In genomic region chr1:156849151-156849496, GRCh38 we compare ENCODE assay signal across 15 cellular contexts. TPM values are rescaled to one million over a fixed set of nuclear protein-coding genes. Genes with fewer than 3 reads are reported as not detected.
A peak's percentile ranks its signal among the peaks of the same experiment; 100 is the strongest.
DNase-seq lines count a peak whose midpoint lies in the region; ATAC-seq and TF ChIP-seq lines count a peak whose summit lies in the region.
"Had no signal": no experiment of that assay in that cellular context is flagged by ENCODE, and none has a peak within 500 bp of the region (broad histone marks: within the 10 kb centered on the region; RNA-seq: fewer than 3 reads in every experiment).

No MANE protein-coding gene starts in this region.

- peak overlapping the region; percentile 43 for H3K27ac Mint-ChIP-seq in stimulated activated naive CD8-positive, alpha-beta T cell treated with anti-CD3 and anti-CD28 coated beads, Interleukin-15, Interleukin-2, amounts not matched to agents 100 ng/mL and 50 ng/mL, for 24 hours
- H3K27ac Mint-ChIP-seq in stimulated activated naive CD8-positive, alpha-beta T cell treated with anti-CD3 and anti-CD28 coated beads, Interleukin-15, amount 100 ng/mL, for 72 hours, result no peak overlapping the region
- peak overlapping the region; percentile 86 for H3K27ac Mint-ChIP-seq in activated CD8-positive, alpha-beta T cell treated with anti-CD3 and anti-CD28 coated beads, Interleukin-2, amount 10 ng/mL, durations not matched to agents 7 days and 5 days
- H3K27ac Mint-ChIP-seq in activated T-helper 2 cell treated with anti-CD3 and anti-CD28 coated beads, Interferon-gamma antibody, Interleukin-2, Interleukin-4, amounts not matched to agents 10 μg/mL and 5 μg/mL and 100 μg/mL, durations not matched to agents 14 hours and 24 hours and 36 hours, result no peak overlapping the region

- H3K9me3 ChIP-seq in iPS-18a (ENCODE audit: control insufficient read depth, low read depth, low read length) (no peaks in the 10 kb centered on the region), tibial artery (no peaks in the 10 kb centered on the region)
- H3K9me3 ChIP-seq: left lung, MG63 had no signal

- H3K4me1 ChIP-seq in iPS-18a (ENCODE audit: control insufficient read depth, low read depth, low read length), result peaks cover 9% of the 10 kb centered on the region
- peaks cover 0 to 24% (median 9%) of the 10 kb centered on the region in 4 donors for H3K4me1 ChIP-seq in tibial artery

- H3K4me3 Mint-ChIP-seq in stimulated activated naive CD8-positive, alpha-beta T cell treated with anti-CD3 and anti-CD28 coated beads, Interleukin-15, Interleukin-2, amounts not matched to agents 100 ng/mL and 50 ng/mL, for 24 hours, result no peak overlapping the region
- H3K4me3 Mint-ChIP-seq in stimulated activated naive CD8-positive, alpha-beta T cell treated with anti-CD3 and anti-CD28 coated beads, Interleukin-15, amount 100 ng/mL, for 72 hours, result peak overlapping the region in 1 of 2 donors; percentile 72
- peak overlapping the region; percentile 56 for H3K4me3 Mint-ChIP-seq in activated CD8-positive, alpha-beta T cell treated with anti-CD3 and anti-CD28 coated beads, Interleukin-2, amount 10 ng/mL, durations not matched to agents 7 days and 5 days
- no peak overlapping the region for H3K4me3 Mint-ChIP-seq in activated T-helper 2 cell treated with anti-CD3 and anti-CD28 coated beads, Interferon-gamma antibody, Interleukin-2, Interleukin-4, amounts not matched to agents 10 μg/mL and 5 μg/mL and 100 μg/mL, durations not matched to agents 14 hours and 24 hours and 36 hours (ENCODE audit: low read depth)
- H3K4me3 Mint-ChIP-seq: activated T-cell treated with anti-CD3 and anti-CD28 coated beads, Interleukin-2, amount 50 U/mL, for 4 hours had no signal

- intact Hi-C loops in tibial artery (cut with DNase I; ENCODE audit: low total_unique reads), result no loop called here
- intact Hi-C loops in activated T-helper 2 cell treated with anti-CD3 and anti-CD28 coated beads, Interferon-gamma antibody, Interleukin-2, Interleukin-4, amounts not matched to agents 10 μg/mL and 5 μg/mL and 100 μg/mL, durations not matched to agents 14 hours and 24 hours and 36 hours (cut with micrococcal nuclease), result loop anchor here (2.0 kb wide), 1 partner anchor 14 kb away; no protein-coding TSS in a partner anchor

- H3K27ac ChIP-seq in iPS-18a (ENCODE audit: low read length) (no peak overlapping the region), tibial artery (no peak overlapping the region)
- H3K27ac ChIP-seq: left lung had no signal

- POLR2A ChIA-PET in activated CD8-positive, alpha-beta T cell treated with anti-CD3 and anti-CD28 coated beads, Interleukin-2, amount 10 ng/mL, durations not matched to agents 7 days and 5 days (lab: Charles Lee), result interaction anchor here (0.9 to 2.0 kb wide), 4 partner anchors 9 to 38 kb away, joined by 4 to 10 read pairs (median 6); no protein-coding TSS in a partner anchor

- H3K27me3 Mint-ChIP-seq in stimulated activated naive CD8-positive, alpha-beta T cell treated with anti-CD3 and anti-CD28 coated beads, Interleukin-15, Interleukin-2, amounts not matched to agents 100 ng/mL and 50 ng/mL, for 24 hours, result peaks cover 45% of the 10 kb centered on the region
- H3K27me3 Mint-ChIP-seq in stimulated activated naive CD8-positive, alpha-beta T cell treated with anti-CD3 and anti-CD28 coated beads, Interleukin-15, amount 100 ng/mL, for 72 hours, result peaks cover 44% of the 10 kb centered on the region
- peaks cover 30% of the 10 kb centered on the region for H3K27me3 Mint-ChIP-seq in activated CD8-positive, alpha-beta T cell treated with anti-CD3 and anti-CD28 coated beads, Interleukin-2, amount 10 ng/mL, durations not matched to agents 7 days and 5 days (ENCODE audit: low read depth)
- H3K27me3 Mint-ChIP-seq in activated T-helper 2 cell treated with anti-CD3 and anti-CD28 coated beads, Interferon-gamma antibody, Interleukin-2, Interleukin-4, amounts not matched to agents 10 μg/mL and 5 μg/mL and 100 μg/mL, durations not matched to agents 14 hours and 24 hours and 36 hours (ENCODE audit: low read depth), result peaks cover 42% of the 10 kb centered on the region

- no peak for ATAC-seq in stimulated activated naive CD8-positive, alpha-beta T cell treated with anti-CD3 and anti-CD28 coated beads, Interleukin-15, amount 100 ng/mL, for 72 hours
- ATAC-seq in activated CD8-positive, alpha-beta T cell treated with anti-CD3 and anti-CD28 coated beads, Interleukin-2, amount 10 ng/mL, durations not matched to agents 7 days and 5 days, result no peak
- ATAC-seq: HepG2 had no signal

- H3K9me3 Mint-ChIP-seq in stimulated activated naive CD8-positive, alpha-beta T cell treated with anti-CD3 and anti-CD28 coated beads, Interleukin-15, Interleukin-2, amounts not matched to agents 100 ng/mL and 50 ng/mL, for 24 hours, result no peaks in the 10 kb centered on the region
- H3K9me3 Mint-ChIP-seq in stimulated activated naive CD8-positive, alpha-beta T cell treated with anti-CD3 and anti-CD28 coated beads, Interleukin-15, amount 100 ng/mL, for 72 hours, result no peaks in the 10 kb centered on the region
- H3K9me3 Mint-ChIP-seq in activated CD8-positive, alpha-beta T cell treated with anti-CD3 and anti-CD28 coated beads, Interleukin-2, amount 10 ng/mL, durations not matched to agents 7 days and 5 days (ENCODE audit: insufficient read depth), result no peaks in the 10 kb centered on the region
- no peaks in the 10 kb centered on the region for H3K9me3 Mint-ChIP-seq in activated T-helper 2 cell treated with anti-CD3 and anti-CD28 coated beads, Interferon-gamma antibody, Interleukin-2, Interleukin-4, amounts not matched to agents 10 μg/mL and 5 μg/mL and 100 μg/mL, durations not matched to agents 14 hours and 24 hours and 36 hours
- H3K9me3 Mint-ChIP-seq: activated T-cell treated with anti-CD3 and anti-CD28 coated beads, Interleukin-2, amount 50 U/mL, for 4 hours had no signal

- no peak for DNase-seq in stimulated activated naive CD8-positive, alpha-beta T cell treated with anti-CD3 and anti-CD28 coated beads, Interleukin-15, amount 100 ng/mL, for 72 hours
- no peak for DNase-seq in activated CD8-positive, alpha-beta T cell treated with anti-CD3 and anti-CD28 coated beads, Interleukin-2, amount 10 ng/mL, durations not matched to agents 7 days and 5 days
- DNase-seq in tibial artery, result no peak
- DNase-seq in activated CD4-positive, CD25-positive, alpha-beta regulatory T cell treated with anti-CD3 and anti-CD28 coated beads, Interleukin-2, amount 50 U/mL, for 72 hours, result no peak
- DNase-seq in activated T-helper 2 cell treated with anti-CD3 and anti-CD28 coated beads, Interferon-gamma antibody, Interleukin-2, Interleukin-4, amounts not matched to agents 10 μg/mL and 5 μg/mL and 100 μg/mL, durations not matched to agents 14 hours and 24 hours and 36 hours (ENCODE audit: low spot score), result no peak
- DNase-seq in activated naive CD4-positive, alpha-beta T cell (lab: John Stamatoyannopoulos, UW), result no peak
- DNase-seq: left lung, MG63, NCI-H187, Right ventricle myocardium superior had no signal

- H3K4me3 ChIP-seq in iPS-18a (ENCODE audit: low read length) (peak overlapping the region; percentile 50), tibial artery (no peak overlapping the region)
- H3K4me3 ChIP-seq: left lung, MG63 had no signal

- peaks cover 82% of the 10 kb centered on the region for H3K27me3 ChIP-seq in iPS-18a (ENCODE audit: control insufficient read depth, insufficient read depth, low read length)
- H3K27me3 ChIP-seq in tibial artery, result peaks cover 0 to 81% of the 10 kb centered on the region in 2 donors
- H3K27me3 ChIP-seq: MG63 had no signal

- peaks cover 28% of the 10 kb centered on the region for H3K4me1 Mint-ChIP-seq in stimulated activated naive CD8-positive, alpha-beta T cell treated with anti-CD3 and anti-CD28 coated beads, Interleukin-15, Interleukin-2, amounts not matched to agents 100 ng/mL and 50 ng/mL, for 24 hours (ENCODE audit: low read depth)
- peaks cover 52% of the 10 kb centered on the region for H3K4me1 Mint-ChIP-seq in stimulated activated naive CD8-positive, alpha-beta T cell treated with anti-CD3 and anti-CD28 coated beads, Interleukin-15, amount 100 ng/mL, for 72 hours
- peaks cover 47% of the 10 kb centered on the region for H3K4me1 Mint-ChIP-seq in activated CD8-positive, alpha-beta T cell treated with anti-CD3 and anti-CD28 coated beads, Interleukin-2, amount 10 ng/mL, durations not matched to agents 7 days and 5 days (ENCODE audit: low read depth)
- H3K4me1 Mint-ChIP-seq in activated T-helper 2 cell treated with anti-CD3 and anti-CD28 coated beads, Interferon-gamma antibody, Interleukin-2, Interleukin-4, amounts not matched to agents 10 μg/mL and 5 μg/mL and 100 μg/mL, durations not matched to agents 14 hours and 24 hours and 36 hours (ENCODE audit: low read depth), result peaks cover 20% of the 10 kb centered on the region

- TF ChIP-seq CTCF in tibial artery (IDR thresholded peaks at IDR 0.05), result no peak

- no peak overlapping the region for H3K9ac ChIP-seq in iPS-18a (ENCODE audit: low read length)

- no peaks in the 10 kb centered on the region for H3K36me3 Mint-ChIP-seq in stimulated activated naive CD8-positive, alpha-beta T cell treated with anti-CD3 and anti-CD28 coated beads, Interleukin-15, Interleukin-2, amounts not matched to agents 100 ng/mL and 50 ng/mL, for 24 hours (ENCODE audit: low read depth)
- no peaks in the 10 kb centered on the region for H3K36me3 Mint-ChIP-seq in activated CD8-positive, alpha-beta T cell treated with anti-CD3 and anti-CD28 coated beads, Interleukin-2, amount 10 ng/mL, durations not matched to agents 7 days and 5 days (ENCODE audit: low read depth)
- no peaks in the 10 kb centered on the region for H3K36me3 Mint-ChIP-seq in activated T-helper 2 cell treated with anti-CD3 and anti-CD28 coated beads, Interferon-gamma antibody, Interleukin-2, Interleukin-4, amounts not matched to agents 10 μg/mL and 5 μg/mL and 100 μg/mL, durations not matched to agents 14 hours and 24 hours and 36 hours (ENCODE audit: low read depth)

- H3K36me3 ChIP-seq in iPS-18a (ENCODE audit: control insufficient read depth, low read depth, low read length) (no peaks in the 10 kb centered on the region), tibial artery (no peaks in the 10 kb centered on the region)
- H3K36me3 ChIP-seq: left lung, MG63 had no signal

- CTCF ChIA-PET in activated CD8-positive, alpha-beta T cell treated with anti-CD3 and anti-CD28 coated beads, Interleukin-2, amount 10 ng/mL, durations not matched to agents 7 days and 5 days (lab: Charles Lee), result interaction anchor here (0.8 to 7.4 kb wide), 10 partner anchors 11 to 160 kb away, joined by 3 to 125 read pairs (median 6); partner anchors contain the start of genes INSRR and NTRK1

RNA-seq across cellular contexts. Expression of gene INSRR, which starts 9.8 kb away (rescaled TPM):
- under 1 TPM; 0.21 TPM for total RNA-seq in activated CD8-positive, alpha-beta T cell treated with anti-CD3 and anti-CD28 coated beads, Interleukin-2, amount 10 ng/mL, durations not matched to agents 7 days and 5 days
- 1.1 and 1.4 TPM in 2 replicates for total RNA-seq in activated T-helper 2 cell treated with anti-CD3 and anti-CD28 coated beads, Interferon-gamma antibody, Interleukin-2, Interleukin-4, amounts not matched to agents 10 μg/mL and 5 μg/mL and 100 μg/mL, durations not matched to agents 14 hours and 24 hours and 36 hours
- total RNA-seq: HepG2, left lung, subcutaneous adipose tissue had no signal

RNA-seq across cellular contexts. Expression of gene NTRK1, which starts 11.5 kb away (rescaled TPM):
- 1 to 10 TPM; 9.9 TPM for total RNA-seq in activated CD8-positive, alpha-beta T cell treated with anti-CD3 and anti-CD28 coated beads, Interleukin-2, amount 10 ng/mL, durations not matched to agents 7 days and 5 days
- 252 and 253 TPM in 2 replicates for total RNA-seq in activated T-helper 2 cell treated with anti-CD3 and anti-CD28 coated beads, Interferon-gamma antibody, Interleukin-2, Interleukin-4, amounts not matched to agents 10 μg/mL and 5 μg/mL and 100 μg/mL, durations not matched to agents 14 hours and 24 hours and 36 hours
- total RNA-seq: HepG2 had no signal

RNA-seq across cellular contexts. Expression of gene SH2D2A, which starts 32.5 kb away (rescaled TPM):
- 10 to 100 TPM; 84.0 to 86.7 TPM for total RNA-seq in activated CD8-positive, alpha-beta T cell treated with anti-CD3 and anti-CD28 coated beads, Interleukin-2, amount 10 ng/mL, durations not matched to agents 7 days and 5 days
- total RNA-seq in activated T-helper 2 cell treated with anti-CD3 and anti-CD28 coated beads, Interferon-gamma antibody, Interleukin-2, Interleukin-4, amounts not matched to agents 10 μg/mL and 5 μg/mL and 100 μg/mL, durations not matched to agents 14 hours and 24 hours and 36 hours, result 453 and 474 TPM in 2 replicates

RNA-seq across cellular contexts. Expression of gene PEAR1, which starts 44.4 kb away (rescaled TPM):
- under 1 TPM; 0.21 to 0.40 TPM for total RNA-seq in activated CD8-positive, alpha-beta T cell treated with anti-CD3 and anti-CD28 coated beads, Interleukin-2, amount 10 ng/mL, durations not matched to agents 7 days and 5 days
- 0.55 and 0.80 TPM in 2 replicates for total RNA-seq in activated T-helper 2 cell treated with anti-CD3 and anti-CD28 coated beads, Interferon-gamma antibody, Interleukin-2, Interleukin-4, amounts not matched to agents 10 μg/mL and 5 μg/mL and 100 μg/mL, durations not matched to agents 14 hours and 24 hours and 36 hours

Comparison
In these comparisons a context has a peak if more than half of its experiments do, and no peak if none do; other contexts are left out.
1. H3K27ac Mint-ChIP-seq: peak in stimulated activated naive CD8-positive, alpha-beta T cell treated with anti-CD3 and anti-CD28 coated beads, Interleukin-15, Interleukin-2, amounts not matched to agents 100 ng/mL and 50 ng/mL, for 24 hours (single experiment) and activated CD8-positive, alpha-beta T cell treated with anti-CD3 and anti-CD28 coated beads, Interleukin-2, amount 10 ng/mL, durations not matched to agents 7 days and 5 days (single experiment); none in stimulated activated naive CD8-positive, alpha-beta T cell treated with anti-CD3 and anti-CD28 coated beads, Interleukin-15, amount 100 ng/mL, for 72 hours (0 of 2) and activated T-helper 2 cell treated with anti-CD3 and anti-CD28 coated beads, Interferon-gamma antibody, Interleukin-2, Interleukin-4, amounts not matched to agents 10 μg/mL and 5 μg/mL and 100 μg/mL, durations not matched to agents 14 hours and 24 hours and 36 hours (single experiment).
2. RNA of gene NTRK1, which starts 11.5 kb away (total RNA-seq): 252 to 253 TPM in activated T-helper 2 cell treated with anti-CD3 and anti-CD28 coated beads, Interferon-gamma antibody, Interleukin-2, Interleukin-4, amounts not matched to agents 10 μg/mL and 5 μg/mL and 100 μg/mL, durations not matched to agents 14 hours and 24 hours and 36 hours; 9.9 TPM in activated CD8-positive, alpha-beta T cell treated with anti-CD3 and anti-CD28 coated beads, Interleukin-2, amount 10 ng/mL, durations not matched to agents 7 days and 5 days; every median in the first group is over 10 times any median in the second.